In genomic region chr6:128053109-128053508, GRCh38 we compare ENCODE assay signal across 28 cellular contexts.
DNase-seq lines count a peak whose midpoint lies in the region; ATAC-seq, FAIRE-seq and TF ChIP-seq lines count a peak whose summit lies in the region.
"Had no signal": no experiment of that assay in that cellular context is flagged by ENCODE, and none has a peak within 500 bp of the region (broad histone marks: within the 10 kb centered on the region; RNA-seq: fewer than 3 reads in every experiment).

No MANE protein-coding gene starts in this region.

- ATAC-seq in HepG2, result peak; percentile 68
- no peak for ATAC-seq in right lobe of liver
- ATAC-seq in stimulated activated naive B cell treated with anti-CD40 and anti-IgM and Interleukin-4, amounts not matched to agents 10 μg/mL and 1 μg/mL and 100 μg/mL, for 72 hours (replicated peaks), result no peak
- no peak for ATAC-seq in GM18861 (IDR thresholded peaks at IDR 0.05; ENCODE audit: unreplicated experiment)
- ATAC-seq: A549; CD8-positive, alpha-beta T cell; GM12878 had no signal

- CTCF ChIA-PET in HepG2 (lab: Yijun Ruan, JAX; ENCODE audit: low intra/inter-chr PET ratio, low total read pairs) (no interaction called here), Calu3 (lab: Charles Lee) (no interaction called here)

- no peaks in the 10 kb centered on the region for H3K79me2 ChIP-seq in HepG2 (ENCODE audit: insufficient read depth, low read length)
- H3K79me2 ChIP-seq in trophoblast cell (ENCODE audit: control insufficient read depth, insufficient read depth, low read length, poor library complexity), result no peaks in the 10 kb centered on the region

- no peak overlapping the region for H4K12ac ChIP-seq in trophoblast cell (ENCODE audit: low read depth, low read length)

- H2BK12ac ChIP-seq in trophoblast cell (ENCODE audit: low read length), result no peak overlapping the region

- no peaks in the 10 kb centered on the region for H3K79me1 ChIP-seq in trophoblast cell (ENCODE audit: low read length)

- H3K23ac ChIP-seq in trophoblast cell (ENCODE audit: low read length), result no peak overlapping the region

- H3K9ac ChIP-seq in HepG2 (ENCODE audit: insufficient read depth, low read depth, low read length) (no peak overlapping the region), trophoblast cell (ENCODE audit: low read length) (no peak overlapping the region)
- H3K9ac ChIP-seq: BLaER1 treated with 17β-estradiol and CSF1 and Interleukin-3, amounts not matched to agents 10 nM and 100 nM had no signal

- H4K91ac ChIP-seq in trophoblast cell (ENCODE audit: low read depth, low read length), result no peak overlapping the region

- no peak overlapping the region for H2BK120ac ChIP-seq in trophoblast cell (ENCODE audit: insufficient read depth, low read length, poor library complexity)

- no peaks in the 10 kb centered on the region for H3K27me3 Mint-ChIP-seq in Calu3 (ENCODE audit: unreplicated experiment)
- H3K27me3 Mint-ChIP-seq in endothelial cell (ENCODE audit: unreplicated experiment), result no peaks in the 10 kb centered on the region
- no peaks in the 10 kb centered on the region for H3K27me3 Mint-ChIP-seq in stimulated activated naive B cell treated with anti-CD40 and anti-IgM and Interleukin-4, amounts not matched to agents 10 μg/mL and 1 μg/mL and 100 μg/mL, for 72 hours
- H3K27me3 Mint-ChIP-seq: B cell; CD4-positive, alpha-beta T cell had no signal

- H3K4me3 ChIP-seq in HepG2 (replicated peaks in 1 of 3; ENCODE audit: insufficient read depth in 1 of 3, low read depth in 2 of 3, low read length in 3 of 3) (no peak overlapping the region), right lobe of liver (no peak overlapping the region), trophoblast cell (ENCODE audit: low read depth, low read length) (no peak overlapping the region)
- H3K4me3 ChIP-seq: A549; BLaER1 treated with 17β-estradiol and CSF1 and Interleukin-3, amounts not matched to agents 10 nM and 100 nM; GM12878 had no signal

- DNase-seq in HepG2 (ENCODE audit: low spot score) (no peak), right lobe of liver (no peak), Calu3 (no peak), endothelial cell (ENCODE audit: low spot score) (no peak), NCI-H226 (no peak), trophoblast cell (no peak)
- no peak for DNase-seq in stimulated activated naive B cell treated with anti-CD40 and anti-IgM and Interleukin-4, amounts not matched to agents 10 μg/mL and 1 μg/mL and 100 μg/mL, for 72 hours
- DNase-seq: AML-193; Caco-2; CD4-positive, alpha-beta T cell; CD8-positive, alpha-beta T cell; DMS 273 treated with DMSO at 0.1 percent for 48 hours; DMS153; DMS53; DMS79; DND-41; EL; GDM1 had no signal

- H2AFZ ChIP-seq in HepG2 (ENCODE audit: low read length) (no peak overlapping the region), trophoblast cell (ENCODE audit: insufficient read depth, low read length, poor library complexity) (no peak overlapping the region)

- H4K8ac ChIP-seq in trophoblast cell (ENCODE audit: low read depth, low read length), result no peak overlapping the region

- no peak for FAIRE-seq in HepG2 (lab: Jason Lieb, UNC)
- FAIRE-seq: A549, GM12878, GM12892, GM18507, GM19239 had no signal

- H3K4me1 Mint-ChIP-seq in Calu3 (ENCODE audit: low read depth, unreplicated experiment), result no peaks in the 10 kb centered on the region
- no peaks in the 10 kb centered on the region for H3K4me1 Mint-ChIP-seq in endothelial cell (ENCODE audit: unreplicated experiment)
- no peaks in the 10 kb centered on the region for H3K4me1 Mint-ChIP-seq in stimulated activated naive B cell treated with anti-CD40 and anti-IgM and Interleukin-4, amounts not matched to agents 10 μg/mL and 1 μg/mL and 100 μg/mL, for 72 hours
- H3K4me1 Mint-ChIP-seq: B cell had no signal

- in situ Hi-C loops in HepG2 (cut with HindIII; ENCODE audit: extremely low pct_ligation_motif_present, low pct_unique_long_range_greater_than_20kb), result no loop called here

- TF ChIP-seq POLR2A in HepG2 (IDR thresholded peaks at IDR 0.05; ENCODE audit: insufficient read depth in 1 of 2, low read depth in 2 of 2, low read length in 2 of 2) (no peak), right lobe of liver (IDR thresholded peaks at IDR 0.05) (no peak)

- no peak overlapping the region for H3K18ac ChIP-seq in trophoblast cell (ENCODE audit: low read length)

- H3K9me3 Mint-ChIP-seq in Calu3 (ENCODE audit: low read depth, unreplicated experiment), result no peaks in the 10 kb centered on the region
- no peaks in the 10 kb centered on the region for H3K9me3 Mint-ChIP-seq in endothelial cell (ENCODE audit: unreplicated experiment)
- no peaks in the 10 kb centered on the region for H3K9me3 Mint-ChIP-seq in stimulated activated naive B cell treated with anti-CD40 and anti-IgM and Interleukin-4, amounts not matched to agents 10 μg/mL and 1 μg/mL and 100 μg/mL, for 72 hours
- H3K9me3 Mint-ChIP-seq: CD4-positive, alpha-beta T cell; CD8-positive, alpha-beta T cell had no signal

- no peak for TF ChIP-seq CTCF in HepG2 (CRISPR knock-in tag; IDR thresholded peaks at IDR 0.05)
- no peak for TF ChIP-seq CTCF in right lobe of liver (IDR thresholded peaks at IDR 0.05)
- no peak for TF ChIP-seq CTCF in Calu3 (IDR thresholded peaks at IDR 0.05; ENCODE audit: unreplicated experiment)
- TF ChIP-seq CTCF in endothelial cell (IDR thresholded peaks at IDR 0.05; ENCODE audit: unreplicated experiment), result no peak

- no peak overlapping the region for H3K27ac ChIP-seq in HepG2 (ENCODE audit: extremely low read length, insufficient read depth, low read length)
- no peak overlapping the region for H3K27ac ChIP-seq in right lobe of liver
- H3K27ac ChIP-seq in trophoblast cell (ENCODE audit: low read depth, low read length), result no peak overlapping the region
- H3K27ac ChIP-seq: 22Rv1; A549; BLaER1 treated with 17β-estradiol and CSF1 and Interleukin-3, amounts not matched to agents 10 nM and 100 nM; C4-2B had no signal

- intact Hi-C loops in HepG2 (cut with micrococcal nuclease; ENCODE audit: unreplicated experiment), result no loop called here
- intact Hi-C loops in right lobe of liver (cut with DNase I), result no loop called here
- intact Hi-C loops in Calu3 (cut with micrococcal nuclease; ENCODE audit: unreplicated experiment), result no loop called here

- H2AK5ac ChIP-seq in trophoblast cell (ENCODE audit: low read length), result no peak overlapping the region

- H3K36me3 ChIP-seq in HepG2 (replicated peaks in 1 of 2; ENCODE audit: control insufficient read depth in 1 of 2, insufficient read depth in 2 of 2, low read length in 2 of 2) (peaks cover 9 to 13% of the 10 kb centered on the region in 2 experiments), right lobe of liver (no peaks in the 10 kb centered on the region), trophoblast cell (ENCODE audit: control insufficient read depth in 1 of 2, insufficient read depth in 2 of 2, low read length in 2 of 2) (no peaks in the 10 kb centered on the region)

- TF ChIP-seq RAD21 in HepG2 (CRISPR knock-in tag; IDR thresholded peaks at IDR 0.05), result no peak

- 98% methylated on average over 5 of the region's 5 CpGs for WGBS in HepG2 (ENCODE audit: low lambda C conversion rate)
- WGBS in right lobe of liver (ENCODE audit: insufficient coverage, low coverage, low lambda C conversion rate, missing lambda C conversion rate), result 92% methylated on average over 5 of the region's 5 CpGs
- WGBS in trophoblast cell (ENCODE audit: extremely low coverage, insufficient coverage, insufficient read length), result no CpG with 5 or more reads among the region's 5 CpGs

- H3K4ac ChIP-seq in trophoblast cell (ENCODE audit: low read depth, low read length), result no peak overlapping the region

- H3K36me3 Mint-ChIP-seq in Calu3 (ENCODE audit: insufficient read depth, unreplicated experiment) (peaks cover 25% of the 10 kb centered on the region), endothelial cell (ENCODE audit: low read depth, unreplicated experiment) (no peaks in the 10 kb centered on the region)
- peaks cover 0 to 20% of the 10 kb centered on the region in 2 donors for H3K36me3 Mint-ChIP-seq in stimulated activated naive B cell treated with anti-CD40 and anti-IgM and Interleukin-4, amounts not matched to agents 10 μg/mL and 1 μg/mL and 100 μg/mL, for 72 hours

- TF ChIP-seq EP300 in HepG2 (IDR thresholded peaks at IDR 0.05; ENCODE audit: low read depth in 2 of 2, low read length in 2 of 2) (no peak), HepG2 (CRISPR knock-in tag; IDR thresholded peaks at IDR 0.05; ENCODE audit: borderline replicate concordance) (no peak)

- BruUV-seq in HepG2 (replicated peaks; lab: Mats Ljungman, UMichigan), result no TSS peak
- no TSS peak for BruUV-seq in Calu3 (replicated peaks; lab: Mats Ljungman, UMichigan)

- no peak overlapping the region for H3K4me2 ChIP-seq in HepG2 (ENCODE audit: low read depth, low read length)
- no peak overlapping the region for H3K4me2 ChIP-seq in trophoblast cell (ENCODE audit: low read length)
- H3K4me2 ChIP-seq: A549; BLaER1 treated with 17β-estradiol and CSF1 and Interleukin-3, amounts not matched to agents 10 nM and 100 nM had no signal

- no peaks in the 10 kb centered on the region for H3K9me3 ChIP-seq in HepG2 (ENCODE audit: low read length)
- no peaks in the 10 kb centered on the region for H3K9me3 ChIP-seq in right lobe of liver
- no peaks in the 10 kb centered on the region for H3K9me3 ChIP-seq in trophoblast cell (ENCODE audit: insufficient read depth, low read depth, low read length)
- H3K9me3 ChIP-seq: A549; BLaER1 treated with 17β-estradiol and CSF1 and Interleukin-3, amounts not matched to agents 10 nM and 100 nM; Caco-2 had no signal

- H3K4me1 ChIP-seq in HepG2 (ENCODE audit: insufficient read depth, low read length), result no peaks in the 10 kb centered on the region
- H3K4me1 ChIP-seq in right lobe of liver, result no peaks in the 10 kb centered on the region
- H3K4me1 ChIP-seq in trophoblast cell (ENCODE audit: control insufficient read depth in 1 of 2, insufficient read depth in 2 of 2, low read length in 2 of 2), result no peaks in the 10 kb centered on the region
- H3K4me1 ChIP-seq: A549; BLaER1 treated with 17β-estradiol and CSF1 and Interleukin-3, amounts not matched to agents 10 nM and 100 nM; Caco-2 had no signal

- H3K4me3 Mint-ChIP-seq in Calu3 (ENCODE audit: low read depth, unreplicated experiment) (no peak overlapping the region), endothelial cell (ENCODE audit: unreplicated experiment) (peak overlapping the region; percentile 7)
- no peak overlapping the region for H3K4me3 Mint-ChIP-seq in stimulated activated naive B cell treated with anti-CD40 and anti-IgM and Interleukin-4, amounts not matched to agents 10 μg/mL and 1 μg/mL and 100 μg/mL, for 72 hours
- H3K4me3 Mint-ChIP-seq: B cell; CD4-positive, alpha-beta T cell; CD8-positive, alpha-beta T cell had no signal

- H2BK5ac ChIP-seq in trophoblast cell (ENCODE audit: low read depth, low read length, poor library complexity), result no peak overlapping the region

- H3K27me3 ChIP-seq in HepG2 (ENCODE audit: control insufficient read depth in 1 of 2, insufficient read depth in 2 of 2, low read length in 2 of 2) (no peaks in the 10 kb centered on the region; a peak in 1 of 5 replicates), right lobe of liver (no peaks in the 10 kb centered on the region), trophoblast cell (ENCODE audit: insufficient read depth, low read length) (no peaks in the 10 kb centered on the region)
- H3K27me3 ChIP-seq: BLaER1 treated with 17β-estradiol and CSF1 and Interleukin-3, amounts not matched to agents 10 nM and 100 nM had no signal

- POLR2A ChIA-PET in HepG2 (lab: Yijun Ruan, JAX), result interaction anchor here (2.0 kb wide), 1 partner anchor 9 kb away, joined by 5 read pairs; no protein-coding TSS in a partner anchor

- no peak overlapping the region for H3K14ac ChIP-seq in trophoblast cell (ENCODE audit: low read length)

- H4K20me1 ChIP-seq in HepG2 (ENCODE audit: insufficient read depth, low read length), result no peaks in the 10 kb centered on the region
- H4K20me1 ChIP-seq: BLaER1 treated with 17β-estradiol and CSF1 and Interleukin-3, amounts not matched to agents 10 nM and 100 nM had no signal

- H3K27ac Mint-ChIP-seq in Calu3 (ENCODE audit: unreplicated experiment) (peak overlapping the region; percentile 25), endothelial cell (ENCODE audit: unreplicated experiment) (no peak overlapping the region)
- H3K27ac Mint-ChIP-seq in stimulated activated naive B cell treated with anti-CD40 and anti-IgM and Interleukin-4, amounts not matched to agents 10 μg/mL and 1 μg/mL and 100 μg/mL, for 72 hours, result peak overlapping the region; percentile 4
- H3K27ac Mint-ChIP-seq: B cell; CD4-positive, alpha-beta T cell; CD8-positive, alpha-beta T cell had no signal
